ENCODE assay signal across 1 cellular context in genomic region chr3:42908675-42909074, GRCh38.
TF ChIP-seq lines count a peak whose summit lies in the region.

No MANE protein-coding gene starts in this region.

TF ChIP-seq in H1, 55 proteins besides CTCF, POLR2A, EP300 and RAD21:
- TF ChIP-seq TBP (IDR thresholded peaks at IDR 0.05; ENCODE audit: low read depth, low read length) = no peak
- TF ChIP-seq JUN (IDR thresholded peaks at IDR 0.05; ENCODE audit: low read depth, low read length) = no peak
- TF ChIP-seq CTBP2 (IDR thresholded peaks at IDR 0.05; ENCODE audit: borderline replicate concordance, insufficient read depth, insufficient read length, low read length) = no peak
- no peak for TF ChIP-seq SIN3A (conservative IDR thresholded peaks at IDR 0.05 in 1 of 2, IDR thresholded peaks at IDR 0.05 in 1 of 2; ENCODE audit: low read depth in 1 of 2, low read length in 2 of 2)
- TF ChIP-seq ATF3 (IDR thresholded peaks at IDR 0.05; ENCODE audit: insufficient read depth, low read depth, low read length) = no peak
- TF ChIP-seq CHD1 (IDR thresholded peaks at IDR 0.05; ENCODE audit: low read depth, low read length) = no peak
- no peak for TF ChIP-seq NRF1 (IDR thresholded peaks at IDR 0.05; ENCODE audit: low read depth, low read length)
- TF ChIP-seq EGR1 (IDR thresholded peaks at IDR 0.05; ENCODE audit: borderline replicate concordance, low read depth, low read length) = no peak
- no peak for TF ChIP-seq TAF1 (IDR thresholded peaks at IDR 0.05; ENCODE audit: low read depth, low read length)
- TF ChIP-seq GTF2F1 (IDR thresholded peaks at IDR 0.05; ENCODE audit: borderline replicate concordance, low read depth, low read length) = no peak
- TF ChIP-seq CHD2 (IDR thresholded peaks at IDR 0.05; ENCODE audit: low read length) = no peak
- no peak for TF ChIP-seq BRCA1 (IDR thresholded peaks at IDR 0.05; ENCODE audit: low read depth, low read length)
- TF ChIP-seq FOSL1 (IDR thresholded peaks at IDR 0.05; ENCODE audit: insufficient read depth, low read depth, low read length) = no peak
- TF ChIP-seq, protein P1, sequence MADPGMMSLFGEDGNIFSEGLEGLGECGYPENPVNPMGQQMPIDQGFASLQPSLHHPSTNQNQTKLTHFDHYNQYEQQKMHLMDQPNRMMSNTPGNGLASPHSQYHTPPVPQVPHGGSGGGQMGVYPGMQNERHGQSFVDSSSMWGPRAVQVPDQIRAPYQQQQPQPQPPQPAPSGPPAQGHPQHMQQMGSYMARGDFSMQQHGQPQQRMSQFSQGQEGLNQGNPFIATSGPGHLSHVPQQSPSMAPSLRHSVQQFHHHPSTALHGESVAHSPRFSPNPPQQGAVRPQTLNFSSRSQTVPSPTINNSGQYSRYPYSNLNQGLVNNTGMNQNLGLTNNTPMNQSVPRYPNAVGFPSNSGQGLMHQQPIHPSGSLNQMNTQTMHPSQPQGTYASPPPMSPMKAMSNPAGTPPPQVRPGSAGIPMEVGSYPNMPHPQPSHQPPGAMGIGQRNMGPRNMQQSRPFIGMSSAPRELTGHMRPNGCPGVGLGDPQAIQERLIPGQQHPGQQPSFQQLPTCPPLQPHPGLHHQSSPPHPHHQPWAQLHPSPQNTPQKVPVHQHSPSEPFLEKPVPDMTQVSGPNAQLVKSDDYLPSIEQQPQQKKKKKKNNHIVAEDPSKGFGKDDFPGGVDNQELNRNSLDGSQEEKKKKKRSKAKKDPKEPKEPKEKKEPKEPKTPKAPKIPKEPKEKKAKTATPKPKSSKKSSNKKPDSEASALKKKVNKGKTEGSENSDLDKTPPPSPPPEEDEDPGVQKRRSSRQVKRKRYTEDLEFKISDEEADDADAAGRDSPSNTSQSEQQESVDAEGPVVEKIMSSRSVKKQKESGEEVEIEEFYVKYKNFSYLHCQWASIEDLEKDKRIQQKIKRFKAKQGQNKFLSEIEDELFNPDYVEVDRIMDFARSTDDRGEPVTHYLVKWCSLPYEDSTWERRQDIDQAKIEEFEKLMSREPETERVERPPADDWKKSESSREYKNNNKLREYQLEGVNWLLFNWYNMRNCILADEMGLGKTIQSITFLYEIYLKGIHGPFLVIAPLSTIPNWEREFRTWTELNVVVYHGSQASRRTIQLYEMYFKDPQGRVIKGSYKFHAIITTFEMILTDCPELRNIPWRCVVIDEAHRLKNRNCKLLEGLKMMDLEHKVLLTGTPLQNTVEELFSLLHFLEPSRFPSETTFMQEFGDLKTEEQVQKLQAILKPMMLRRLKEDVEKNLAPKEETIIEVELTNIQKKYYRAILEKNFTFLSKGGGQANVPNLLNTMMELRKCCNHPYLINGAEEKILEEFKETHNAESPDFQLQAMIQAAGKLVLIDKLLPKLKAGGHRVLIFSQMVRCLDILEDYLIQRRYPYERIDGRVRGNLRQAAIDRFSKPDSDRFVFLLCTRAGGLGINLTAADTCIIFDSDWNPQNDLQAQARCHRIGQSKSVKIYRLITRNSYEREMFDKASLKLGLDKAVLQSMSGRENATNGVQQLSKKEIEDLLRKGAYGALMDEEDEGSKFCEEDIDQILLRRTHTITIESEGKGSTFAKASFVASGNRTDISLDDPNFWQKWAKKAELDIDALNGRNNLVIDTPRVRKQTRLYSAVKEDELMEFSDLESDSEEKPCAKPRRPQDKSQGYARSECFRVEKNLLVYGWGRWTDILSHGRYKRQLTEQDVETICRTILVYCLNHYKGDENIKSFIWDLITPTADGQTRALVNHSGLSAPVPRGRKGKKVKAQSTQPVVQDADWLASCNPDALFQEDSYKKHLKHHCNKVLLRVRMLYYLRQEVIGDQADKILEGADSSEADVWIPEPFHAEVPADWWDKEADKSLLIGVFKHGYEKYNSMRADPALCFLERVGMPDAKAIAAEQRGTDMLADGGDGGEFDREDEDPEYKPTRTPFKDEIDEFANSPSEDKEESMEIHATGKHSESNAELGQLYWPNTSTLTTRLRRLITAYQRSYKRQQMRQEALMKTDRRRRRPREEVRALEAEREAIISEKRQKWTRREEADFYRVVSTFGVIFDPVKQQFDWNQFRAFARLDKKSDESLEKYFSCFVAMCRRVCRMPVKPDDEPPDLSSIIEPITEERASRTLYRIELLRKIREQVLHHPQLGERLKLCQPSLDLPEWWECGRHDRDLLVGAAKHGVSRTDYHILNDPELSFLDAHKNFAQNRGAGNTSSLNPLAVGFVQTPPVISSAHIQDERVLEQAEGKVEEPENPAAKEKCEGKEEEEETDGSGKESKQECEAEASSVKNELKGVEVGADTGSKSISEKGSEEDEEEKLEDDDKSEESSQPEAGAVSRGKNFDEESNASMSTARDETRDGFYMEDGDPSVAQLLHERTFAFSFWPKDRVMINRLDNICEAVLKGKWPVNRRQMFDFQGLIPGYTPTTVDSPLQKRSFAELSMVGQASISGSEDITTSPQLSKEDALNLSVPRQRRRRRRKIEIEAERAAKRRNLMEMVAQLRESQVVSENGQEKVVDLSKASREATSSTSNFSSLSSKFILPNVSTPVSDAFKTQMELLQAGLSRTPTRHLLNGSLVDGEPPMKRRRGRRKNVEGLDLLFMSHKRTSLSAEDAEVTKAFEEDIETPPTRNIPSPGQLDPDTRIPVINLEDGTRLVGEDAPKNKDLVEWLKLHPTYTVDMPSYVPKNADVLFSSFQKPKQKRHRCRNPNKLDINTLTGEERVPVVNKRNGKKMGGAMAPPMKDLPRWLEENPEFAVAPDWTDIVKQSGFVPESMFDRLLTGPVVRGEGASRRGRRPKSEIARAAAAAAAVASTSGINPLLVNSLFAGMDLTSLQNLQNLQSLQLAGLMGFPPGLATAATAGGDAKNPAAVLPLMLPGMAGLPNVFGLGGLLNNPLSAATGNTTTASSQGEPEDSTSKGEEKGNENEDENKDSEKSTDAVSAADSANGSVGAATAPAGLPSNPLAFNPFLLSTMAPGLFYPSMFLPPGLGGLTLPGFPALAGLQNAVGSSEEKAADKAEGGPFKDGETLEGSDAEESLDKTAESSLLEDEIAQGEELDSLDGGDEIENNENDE (IDR thresholded peaks at IDR 0.05; ENCODE audit: insufficient replicate concordance, low read length) = no peak
- TF ChIP-seq EZH2 (IDR thresholded peaks at IDR 0.05; ENCODE audit: low read depth, low read length, severe bottlenecking) = no peak
- TF ChIP-seq ASH2L (IDR thresholded peaks at IDR 0.05; ENCODE audit: low read length) = no peak
- no peak for TF ChIP-seq RXRA (IDR thresholded peaks at IDR 0.05; ENCODE audit: insufficient read depth, low read depth, low read length)
- TF ChIP-seq RNF2 (IDR thresholded peaks at IDR 0.05; ENCODE audit: borderline replicate concordance, low read depth, low read length, missing control alignments, poor library complexity, severe bottlenecking) = no peak
